9 cellular contexts compared by ENCODE assay signal in genomic region chr6:33080127-33081089, GRCh38. TPM values are rescaled to one million over a fixed set of nuclear protein-coding genes. Genes with fewer than 3 reads are reported as not detected.
DNase-seq lines count a peak whose midpoint lies in the region; ATAC-seq and TF ChIP-seq lines count a peak whose summit lies in the region.
"Had no signal": no experiment of that assay in that cellular context is flagged by ENCODE, and none has a peak within 500 bp of the region (broad histone marks: within the 10 kb centered on the region; RNA-seq: fewer than 3 reads in every experiment).

No MANE protein-coding gene starts in this region.

- H3K79me1 ChIP-seq in H9 (ENCODE audit: insufficient read depth, low read depth, low read length, poor library complexity, severe bottlenecking), result no peaks in the 10 kb centered on the region

- POLR2A ChIA-PET in PC-9 (lab: Charles Lee; ENCODE audit: unreplicated experiment), result no interaction called here

- intact Hi-C loops in PC-9 (cut with micrococcal nuclease; ENCODE audit: unreplicated experiment), result no loop called here

- no peak for ATAC-seq in GM21423 (IDR thresholded peaks at IDR 0.05; ENCODE audit: unreplicated experiment)
- no peak for ATAC-seq in HG03439 (IDR thresholded peaks at IDR 0.05; ENCODE audit: unreplicated experiment)

- peak overlapping the region; percentile 5; the same call in 1 of the 2 replicates for H3K14ac ChIP-seq in H9 (ENCODE audit: insufficient read depth, low read length)

- no peak overlapping the region for H2BK15ac ChIP-seq in H9 (ENCODE audit: low read depth, low read length)

- H3K23ac ChIP-seq in H9 (ENCODE audit: insufficient read length, low read depth, low read length), result no peak overlapping the region

- H3K9me3 ChIP-seq in H9 (ENCODE audit: control insufficient read depth, low read depth, low read length), result no peaks in the 10 kb centered on the region
- H3K9me3 ChIP-seq in PC-9 (ENCODE audit: insufficient read depth, low read depth), result no peaks in the 10 kb centered on the region

- H3K27me3 ChIP-seq in H9 (ENCODE audit: insufficient read depth, low read length) (no peaks in the 10 kb centered on the region; the same call in 1 of the 2 replicates), rectal smooth muscle tissue (ENCODE audit: control insufficient read depth, insufficient read depth, low read length) (no peaks in the 10 kb centered on the region), PC-9 (ENCODE audit: insufficient read depth, low read depth) (peaks cover 85% of the 10 kb centered on the region)

- peak overlapping the region; percentile 72 to 96 (median 95); a peak in 6 of 7 replicates for H3K27ac Mint-ChIP-seq in H9

- H4K91ac ChIP-seq in H9 (ENCODE audit: insufficient read length, low read depth, low read length), result no peak overlapping the region

- no peaks in the 10 kb centered on the region for H3K9me2 ChIP-seq in PC-9 (ENCODE audit: insufficient read depth)

- TF ChIP-seq CTCF in H9 (conservative IDR thresholded peaks at IDR 0.05) (no peak; the same call in 2 of the 3 replicates), PC-9 (conservative IDR thresholded peaks at IDR 0.05) (no peak)

- no TSS peak for BruUV-seq in PC-9 (replicated peaks; lab: Mats Ljungman, UMichigan)

- no peak overlapping the region for H4K5ac ChIP-seq in H9 (ENCODE audit: insufficient read length, low read depth, low read length)

- H3K79me2 ChIP-seq in H9 (ENCODE audit: insufficient read depth, low read length), result no peaks in the 10 kb centered on the region
- no peaks in the 10 kb centered on the region for H3K79me2 ChIP-seq in PC-9 (ENCODE audit: low read depth)

- no peak overlapping the region for H3K27ac ChIP-seq in H9 (ENCODE audit: insufficient read length, low read depth, low read length)
- peak overlapping the region; percentile 28 for H3K27ac ChIP-seq in rectal smooth muscle tissue (ENCODE audit: low read depth, low read length)
- no peak overlapping the region for H3K27ac ChIP-seq in PC-9
- H3K27ac ChIP-seq: SK-N-MC had no signal

- H3K4me3 ChIP-seq in rectal smooth muscle tissue (ENCODE audit: low read length) (peak overlapping the region; percentile 37), PC-9 (no peak overlapping the region)
- H3K4me3 ChIP-seq: SK-N-MC had no signal

- H2AFZ ChIP-seq in H9 (ENCODE audit: low read length) (peak overlapping the region; percentile 80), PC-9 (no peak overlapping the region)

- H3T11ph ChIP-seq in H9 (ENCODE audit: low read length), result no peak overlapping the region

- H3K4me1 ChIP-seq in H9 (ENCODE audit: insufficient read depth, low read length) (peaks cover 5% of the 10 kb centered on the region; the same call in 1 of the 2 replicates), rectal smooth muscle tissue (ENCODE audit: control insufficient read depth, insufficient read depth, low read length) (peaks cover 2% of the 10 kb centered on the region), PC-9 (replicated peaks; ENCODE audit: insufficient read depth) (no peaks in the 10 kb centered on the region)

- H3K36me3 ChIP-seq in rectal smooth muscle tissue (ENCODE audit: control insufficient read depth, insufficient read depth, low read length), result no peaks in the 10 kb centered on the region
- no peaks in the 10 kb centered on the region for H3K36me3 ChIP-seq in PC-9 (ENCODE audit: low read depth)

- H2BK5ac ChIP-seq in H9 (ENCODE audit: insufficient read length, low read length), result no peak overlapping the region

- peak overlapping the region; percentile 82 for H3K4me2 ChIP-seq in H9 (ENCODE audit: insufficient read depth, insufficient read length, low read length)
- H3K4me2 ChIP-seq in PC-9, result no peak overlapping the region

- no peak overlapping the region for H3K18ac ChIP-seq in H9 (ENCODE audit: insufficient read length, low read depth, low read length)

- H3K27me3 Mint-ChIP-seq in H9 (ENCODE audit: low read depth), result peaks cover 18% of the 10 kb centered on the region

- H2BK20ac ChIP-seq in H9 (ENCODE audit: low read depth, low read length, poor library complexity, severe bottlenecking), result no peak overlapping the region

- H4K8ac ChIP-seq in H9 (replicated peaks; ENCODE audit: insufficient read length, low read depth, low read length), result no peak overlapping the region

- peaks cover 26 to 29% of the 10 kb centered on the region in 2 experiments for H3K4me1 Mint-ChIP-seq in H9

- peaks cover 0 to 6% of the 10 kb centered on the region in 2 experiments; a peak in 2 of 5 replicates for H3K9me3 Mint-ChIP-seq in H9

- H3K9ac ChIP-seq in H9 (ENCODE audit: extremely low read depth, insufficient read length, low read length) (no peak overlapping the region), rectal smooth muscle tissue (ENCODE audit: low read length) (peak overlapping the region; percentile 21)

- CTCF ChIA-PET in PC-9 (lab: Charles Lee), result interaction anchor here (0.6 kb wide), 1 partner anchor 212 kb away, joined by 3 read pairs; no protein-coding TSS in a partner anchor

- peaks cover 11% of the 10 kb centered on the region for H3K23me2 ChIP-seq in H9 (ENCODE audit: insufficient read length, low read depth, low read length, poor library complexity, severe bottlenecking)

- H4K20me1 ChIP-seq in H9 (ENCODE audit: control insufficient read depth, insufficient read depth, insufficient read length) (no peaks in the 10 kb centered on the region), PC-9 (ENCODE audit: insufficient read depth) (no peaks in the 10 kb centered on the region)

- WGBS in H9 (ENCODE audit: extremely low coverage, insufficient read length, low lambda C conversion rate), result no CpG with 5 or more reads among the region's 49 CpGs

- H2AK5ac ChIP-seq in H9 (ENCODE audit: insufficient read length, low read length), result no peak overlapping the region

- no peak overlapping the region for H3K56ac ChIP-seq in H9 (ENCODE audit: insufficient read length, low read depth, low read length)

- H2BK12ac ChIP-seq in H9 (ENCODE audit: insufficient read length, low read depth, low read length), result no peak overlapping the region

- peaks cover 5 to 32% (median 17%) of the 10 kb centered on the region in 3 experiments; a peak in 6 of 7 replicates for H3K36me3 Mint-ChIP-seq in H9 (ENCODE audit: insufficient read depth in 1 of 3, low read depth in 3 of 3)

- peak overlapping the region; percentile 94 to 95 for H3K4me3 Mint-ChIP-seq in H9

- no peak overlapping the region for H2BK120ac ChIP-seq in H9 (ENCODE audit: low read depth, low read length, poor library complexity, severe bottlenecking)

- no peak overlapping the region for H3K4ac ChIP-seq in H9 (ENCODE audit: low read depth, low read length)

- DNase-seq in H9, result peak; percentile 93
- DNase-seq in astrocyte of the hippocampus (ENCODE audit: low read depth, low spot score), result peak; percentile 61
- peak; percentile 62 for DNase-seq in iPS DF 4.7 (ENCODE audit: extremely low read depth, low spot score)
- DNase-seq in D341Med (ENCODE audit: low spot score), result no peak
- DNase-seq in PC-9, result no peak

- H3F3A ChIP-seq in PC-9 (ENCODE audit: insufficient read depth, low read depth), result no peaks in the 10 kb centered on the region

RNA-seq across cellular contexts. Expression of gene HLA-DPB1, which starts 4.6 kb away (rescaled TPM):
- total RNA-seq in H9 (2021), result 23.4 and 23.6 TPM in 2 replicates
- total RNA-seq in PC-9 (2021), result not detected in 2 replicates

RNA-seq across cellular contexts. Expression of gene HLA-DPA1, which starts 7.0 kb away (rescaled TPM):
- total RNA-seq in H9 (2021), result 2.6 and 4.0 TPM in 2 replicates
- total RNA-seq in PC-9 (2021), result not detected in 2 replicates

Comparison
In these comparisons a context has a peak if more than half of its experiments do, and no peak if none do; other contexts are left out.
1. DNase-seq: peak in H9 (single experiment), astrocyte of the hippocampus (single experiment) and iPS DF 4.7 (single experiment); none in D341Med (single experiment) and PC-9 (0 of 2).
2. RNA of gene HLA-DPB1, which starts 4.6 kb away (total RNA-seq): 23.4 to 23.6 TPM in H9; not detected in PC-9; every median in the first group is over 10 times any median in the second.